17 cellular contexts compared by ENCODE assay signal in genomic region chr7:115449689-115450088, GRCh38.
"Had no signal": no experiment of that assay in that cellular context is flagged by ENCODE, and none has a peak within 500 bp of the region (broad histone marks: within the 10 kb centered on the region; RNA-seq: fewer than 3 reads in every experiment).

No MANE protein-coding gene starts in this region.

- H3K27ac ChIP-seq: esophagus squamous epithelium, left lung, ovary, testis, upper lobe of right lung had no signal

- H3K4me1 ChIP-seq: esophagus squamous epithelium, left lung, testis, upper lobe of right lung had no signal

- H3K27me3 Mint-ChIP-seq: activated CD8-positive, alpha-beta memory T cell treated with anti-CD3 and anti-CD28 coated beads, Interleukin-2, amount 10 ng/mL, durations not matched to agents 7 days and 5 days; stimulated activated naive CD8-positive, alpha-beta T cell treated with anti-CD3 and anti-CD28 coated beads, Interleukin-15, amount 100 ng/mL, for 72 hours had no signal

- DNase-seq: activated B cell treated with CpG ODN at 0.5 μM for 24 hours; activated CD8-positive, alpha-beta memory T cell treated with anti-CD3 and anti-CD28 coated beads, Interleukin-2, amount 10 ng/mL, durations not matched to agents 7 days and 5 days; activated gamma-delta T cell treated with Interleukin-2 at 50 U/mL for 16 hours; activated naive CD8-positive, alpha-beta T cell treated with anti-CD3 and anti-CD28 coated beads, Interleukin-2, amount 50 U/mL, for 24 hours; activated T-cell treated with anti-CD3 and anti-CD28 coated beads, Interleukin-2, amount 50 U/mL, for 48 hours; esophagus squamous epithelium; foreskin melanocyte; head of caudate nucleus; islet precursor cell; left lung; ovary; stimulated activated CD4-positive, alpha-beta T cell treated with anti-CD3 and anti-CD28 coated beads, Interleukin-4, amount 100 ng/mL, for 4 hours; stimulated activated naive CD8-positive, alpha-beta T cell treated with anti-CD3 and anti-CD28 coated beads, Interleukin-15, amount 100 ng/mL, for 72 hours; T-helper 2 cell; testis; upper lobe of right lung had no signal

- H3K36me3 ChIP-seq: esophagus squamous epithelium, left lung, ovary, upper lobe of right lung had no signal

- H3K4me3 Mint-ChIP-seq: activated B cell treated with CpG ODN at 0.5 μM for 24 hours; activated CD8-positive, alpha-beta memory T cell treated with anti-CD3 and anti-CD28 coated beads, Interleukin-2, amount 10 ng/mL, durations not matched to agents 7 days and 5 days; activated naive CD8-positive, alpha-beta T cell treated with anti-CD3 and anti-CD28 coated beads, Interleukin-2, amount 50 U/mL, for 24 hours; neural crest cell; stimulated activated naive CD8-positive, alpha-beta T cell treated with anti-CD3 and anti-CD28 coated beads, Interleukin-15, amount 100 ng/mL, for 72 hours had no signal

- ATAC-seq: activated CD8-positive, alpha-beta memory T cell treated with anti-CD3 and anti-CD28 coated beads, Interleukin-2, amount 10 ng/mL, durations not matched to agents 7 days and 5 days; activated naive CD8-positive, alpha-beta T cell treated with anti-CD3 and anti-CD28 coated beads, Interleukin-2, amount 50 U/mL, for 24 hours; left lung; stimulated activated naive CD8-positive, alpha-beta T cell treated with anti-CD3 and anti-CD28 coated beads, Interleukin-15, amount 100 ng/mL, for 72 hours; upper lobe of right lung had no signal

- H3K36me3 Mint-ChIP-seq: activated CD8-positive, alpha-beta memory T cell treated with anti-CD3 and anti-CD28 coated beads, Interleukin-2, amount 10 ng/mL, durations not matched to agents 7 days and 5 days had no signal

- H3K4me1 Mint-ChIP-seq: activated B cell treated with CpG ODN at 0.5 μM for 24 hours; activated CD8-positive, alpha-beta memory T cell treated with anti-CD3 and anti-CD28 coated beads, Interleukin-2, amount 10 ng/mL, durations not matched to agents 7 days and 5 days; activated naive CD8-positive, alpha-beta T cell treated with anti-CD3 and anti-CD28 coated beads, Interleukin-2, amount 50 U/mL, for 24 hours; neural crest cell; stimulated activated naive CD8-positive, alpha-beta T cell treated with anti-CD3 and anti-CD28 coated beads, Interleukin-15, amount 100 ng/mL, for 72 hours had no signal

- H3K9me3 Mint-ChIP-seq: activated naive CD8-positive, alpha-beta T cell treated with anti-CD3 and anti-CD28 coated beads, Interleukin-2, amount 50 U/mL, for 24 hours; neural crest cell; stimulated activated naive CD8-positive, alpha-beta T cell treated with anti-CD3 and anti-CD28 coated beads, Interleukin-15, amount 100 ng/mL, for 72 hours had no signal

- H3K27me3 ChIP-seq: esophagus squamous epithelium, left lung, ovary, testis, upper lobe of right lung had no signal

- H3K4me3 ChIP-seq: esophagus squamous epithelium, left lung, ovary, testis, upper lobe of right lung had no signal

- H3K27ac Mint-ChIP-seq: activated B cell treated with CpG ODN at 0.5 μM for 24 hours; activated CD8-positive, alpha-beta memory T cell treated with anti-CD3 and anti-CD28 coated beads, Interleukin-2, amount 10 ng/mL, durations not matched to agents 7 days and 5 days; activated naive CD8-positive, alpha-beta T cell treated with anti-CD3 and anti-CD28 coated beads, Interleukin-2, amount 50 U/mL, for 24 hours had no signal
